1 cellular context compared by ENCODE assay signal in the genomic region with DNA sequence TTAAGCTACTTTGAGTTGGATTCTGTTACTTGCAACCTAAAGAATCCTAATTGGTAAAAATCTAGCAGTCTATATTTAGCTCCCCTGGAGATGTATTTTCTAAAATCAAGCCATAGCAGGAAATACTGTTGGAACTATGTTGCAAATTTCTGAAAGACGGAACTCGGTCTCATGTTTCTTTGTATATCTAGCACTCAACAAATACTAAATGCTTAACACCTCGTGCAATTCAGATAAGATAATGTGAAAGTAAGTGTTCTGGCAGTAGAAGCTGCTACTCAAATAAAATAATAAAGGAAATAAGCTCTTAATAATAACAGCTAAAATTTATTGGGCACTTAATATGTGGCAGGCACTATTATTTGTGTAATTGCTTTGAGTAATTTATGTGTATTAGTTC.
TF ChIP-seq lines count a peak whose summit lies in the region.

No MANE protein-coding gene starts in this region.

TF ChIP-seq in K562, 482 proteins besides CTCF, POLR2A, EP300 and RAD21 (continued from another document):
- TF ChIP-seq, protein P1, sequence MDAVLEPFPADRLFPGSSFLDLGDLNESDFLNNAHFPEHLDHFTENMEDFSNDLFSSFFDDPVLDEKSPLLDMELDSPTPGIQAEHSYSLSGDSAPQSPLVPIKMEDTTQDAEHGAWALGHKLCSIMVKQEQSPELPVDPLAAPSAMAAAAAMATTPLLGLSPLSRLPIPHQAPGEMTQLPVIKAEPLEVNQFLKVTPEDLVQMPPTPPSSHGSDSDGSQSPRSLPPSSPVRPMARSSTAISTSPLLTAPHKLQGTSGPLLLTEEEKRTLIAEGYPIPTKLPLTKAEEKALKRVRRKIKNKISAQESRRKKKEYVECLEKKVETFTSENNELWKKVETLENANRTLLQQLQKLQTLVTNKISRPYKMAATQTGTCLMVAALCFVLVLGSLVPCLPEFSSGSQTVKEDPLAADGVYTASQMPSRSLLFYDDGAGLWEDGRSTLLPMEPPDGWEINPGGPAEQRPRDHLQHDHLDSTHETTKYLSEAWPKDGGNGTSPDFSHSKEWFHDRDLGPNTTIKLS (IDR thresholded peaks at IDR 0.05; ENCODE audit: borderline replicate concordance, low read depth) = no peak
- TF ChIP-seq, protein P2, sequence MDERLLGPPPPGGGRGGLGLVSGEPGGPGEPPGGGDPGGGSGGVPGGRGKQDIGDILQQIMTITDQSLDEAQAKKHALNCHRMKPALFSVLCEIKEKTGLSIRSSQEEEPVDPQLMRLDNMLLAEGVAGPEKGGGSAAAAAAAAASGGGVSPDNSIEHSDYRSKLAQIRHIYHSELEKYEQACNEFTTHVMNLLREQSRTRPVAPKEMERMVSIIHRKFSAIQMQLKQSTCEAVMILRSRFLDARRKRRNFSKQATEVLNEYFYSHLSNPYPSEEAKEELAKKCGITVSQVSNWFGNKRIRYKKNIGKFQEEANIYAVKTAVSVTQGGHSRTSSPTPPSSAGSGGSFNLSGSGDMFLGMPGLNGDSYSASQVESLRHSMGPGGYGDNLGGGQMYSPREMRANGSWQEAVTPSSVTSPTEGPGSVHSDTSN (CRISPR knock-in tag; IDR thresholded peaks at IDR 0.05; ENCODE audit: low read depth) = no peak
- TF ChIP-seq, protein P2 (tag; conservative IDR thresholded peaks at IDR 0.05; ENCODE audit: low read depth) = no peak
- TF ChIP-seq, protein P3, sequence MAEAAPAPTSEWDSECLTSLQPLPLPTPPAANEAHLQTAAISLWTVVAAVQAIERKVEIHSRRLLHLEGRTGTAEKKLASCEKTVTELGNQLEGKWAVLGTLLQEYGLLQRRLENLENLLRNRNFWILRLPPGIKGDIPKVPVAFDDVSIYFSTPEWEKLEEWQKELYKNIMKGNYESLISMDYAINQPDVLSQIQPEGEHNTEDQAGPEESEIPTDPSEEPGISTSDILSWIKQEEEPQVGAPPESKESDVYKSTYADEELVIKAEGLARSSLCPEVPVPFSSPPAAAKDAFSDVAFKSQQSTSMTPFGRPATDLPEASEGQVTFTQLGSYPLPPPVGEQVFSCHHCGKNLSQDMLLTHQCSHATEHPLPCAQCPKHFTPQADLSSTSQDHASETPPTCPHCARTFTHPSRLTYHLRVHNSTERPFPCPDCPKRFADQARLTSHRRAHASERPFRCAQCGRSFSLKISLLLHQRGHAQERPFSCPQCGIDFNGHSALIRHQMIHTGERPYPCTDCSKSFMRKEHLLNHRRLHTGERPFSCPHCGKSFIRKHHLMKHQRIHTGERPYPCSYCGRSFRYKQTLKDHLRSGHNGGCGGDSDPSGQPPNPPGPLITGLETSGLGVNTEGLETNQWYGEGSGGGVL (CRISPR knock-in tag; IDR thresholded peaks at IDR 0.05) = no peak
- TF ChIP-seq RBM17 (IDR thresholded peaks at IDR 0.05; ENCODE audit: borderline replicate concordance, low read depth, low read length) = no peak
